16 cellular contexts compared by ENCODE assay signal in the genomic region with DNA sequence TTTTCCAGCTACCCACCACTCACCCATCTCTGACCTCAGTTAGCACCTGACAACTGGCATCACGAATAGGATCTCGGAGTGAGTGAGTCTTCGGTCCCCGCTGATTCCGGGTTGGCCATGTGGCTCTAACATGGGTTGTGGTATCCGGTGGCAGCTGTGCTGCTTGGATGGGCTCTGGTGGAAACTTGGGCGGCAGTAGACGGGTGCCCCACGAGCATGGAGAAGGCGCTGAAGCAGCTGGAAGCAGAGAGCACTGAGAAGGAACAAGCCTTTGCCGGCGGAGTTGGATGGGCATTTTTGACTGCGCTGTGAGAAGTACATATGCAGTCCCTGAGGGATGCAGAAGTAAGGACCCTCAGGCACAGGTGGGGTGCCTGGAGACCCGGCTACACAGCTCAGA.
DNase-seq lines count a peak whose midpoint lies in the region; ATAC-seq, FAIRE-seq and TF ChIP-seq lines count a peak whose summit lies in the region.
"Had no signal": no experiment of that assay in that cellular context is flagged by ENCODE, and none has a peak within 500 bp of the region (broad histone marks: within the 10 kb centered on the region; RNA-seq: fewer than 3 reads in every experiment).

No MANE protein-coding gene starts in this region.

- H3K27me3 ChIP-seq in sigmoid colon: no peaks in the 10 kb centered on the region
- H3K27me3 ChIP-seq: BLaER1 had no signal

- H3K9me3 ChIP-seq in kidney (ENCODE audit: control insufficient read depth in 1 of 2, low read length in 2 of 2) (no peaks in the 10 kb centered on the region), sigmoid colon (peaks cover 0 to 3% (median 0%) of the 10 kb centered on the region in 4 donors)
- H3K9me3 ChIP-seq: BLaER1, HAP-1 had no signal

- WGBS in sigmoid colon, 2 donors: 92 to 95% methylated on average over 14 of the region's 14 CpGs

- H3K36me3 ChIP-seq in kidney (ENCODE audit: control insufficient read depth in 1 of 2, insufficient read depth in 2 of 2, low read length in 2 of 2) (no peaks in the 10 kb centered on the region), sigmoid colon (no peaks in the 10 kb centered on the region)
- H3K36me3 ChIP-seq: BLaER1, HAP-1 had no signal

- peaks cover 4 to 14% (median 11%) of the 10 kb centered on the region in 3 donors for H3K9me3 Mint-ChIP-seq in T-cell

- CTCF ChIA-PET in T-cell (lab: Charles Lee): no interaction called here

- no peak overlapping the region for H3K27ac ChIP-seq in kidney (ENCODE audit: low read depth in 2 of 2, low read length in 2 of 2)
- no peak overlapping the region for H3K27ac ChIP-seq in sigmoid colon
- H3K27ac ChIP-seq: BLaER1 had no signal

- H3K36me3 Mint-ChIP-seq in T-cell: no peaks in the 10 kb centered on the region
- H3K36me3 Mint-ChIP-seq: CD14-positive monocyte; CD4-positive, alpha-beta memory T cell had no signal

- peak; percentile 50 for DNase-seq in activated effector memory CD4-positive, alpha-beta T cell treated with anti-CD3 and anti-CD28 coated beads, Interleukin-2, amount 50 U/mL, for 16 hours
- DNase-seq in activated effector memory CD4-positive, alpha-beta T cell treated with Interleukin-2 at 50 U/mL for 16 hours: no peak
- DNase-seq in kidney (peak; percentile 63), sigmoid colon (peak; percentile 48), SHP77 (lab: John Stamatoyannopoulos, UW) (no peak), T-cell (no peak), islet precursor cell (no peak)
- DNase-seq: 8988T; CD4-positive, alpha-beta memory T cell; DMS153; DMS79; GDM1 had no signal

- no peaks in the 10 kb centered on the region for H3K4me1 ChIP-seq in kidney (ENCODE audit: control insufficient read depth in 1 of 2, insufficient read depth in 1 of 2, low read depth in 1 of 2, low read length in 2 of 2)
- no peaks in the 10 kb centered on the region for H3K4me1 ChIP-seq in sigmoid colon
- H3K4me1 ChIP-seq: BLaER1, HAP-1 had no signal

- ATAC-seq in T-cell (replicated peaks in 1 of 4): no peak

- no peak overlapping the region for H3K27ac Mint-ChIP-seq in T-cell
- H3K27ac Mint-ChIP-seq: CD14-positive monocyte; CD4-positive, alpha-beta memory T cell had no signal

- H3K4me3 ChIP-seq in kidney (ENCODE audit: low read length in 2 of 2): no peak overlapping the region
- H3K4me3 ChIP-seq in sigmoid colon: no peak overlapping the region
- H3K4me3 ChIP-seq: BLaER1, HAP-1 had no signal

- no peak for TF ChIP-seq EP300 in sigmoid colon (IDR thresholded peaks at IDR 0.05)

- intact Hi-C loops in kidney (cut with DNase I) (no loop called here), sigmoid colon (cut with DNase I) (no loop called here)

- no peak for TF ChIP-seq POLR2A in sigmoid colon (IDR thresholded peaks at IDR 0.05)

- H3K4me3 Mint-ChIP-seq in T-cell: no peak overlapping the region
- H3K4me3 Mint-ChIP-seq: CD14-positive monocyte; CD4-positive, alpha-beta memory T cell had no signal

- TF ChIP-seq CTCF in kidney (IDR thresholded peaks at IDR 0.05; ENCODE audit: borderline replicate concordance, extremely low read depth, insufficient read depth): no peak
- no peak for TF ChIP-seq CTCF in sigmoid colon (IDR thresholded peaks at IDR 0.05)

- POLR2A ChIA-PET in T-cell (lab: Charles Lee): interaction anchor here in 1 of 2 donors (1.0 kb wide), 1 partner anchor 18 kb away, joined by 5 read pairs; no protein-coding TSS in a partner anchor

- no peak for FAIRE-seq in kidney (lab: Jason Lieb, UNC)
- FAIRE-seq: GM12892 had no signal

- H3K27me3 Mint-ChIP-seq in T-cell: no peaks in the 10 kb centered on the region
- H3K27me3 Mint-ChIP-seq: CD4-positive, alpha-beta memory T cell had no signal

- H3K4me1 Mint-ChIP-seq in T-cell: no peaks in the 10 kb centered on the region
- H3K4me1 Mint-ChIP-seq: CD14-positive monocyte; CD4-positive, alpha-beta memory T cell had no signal

- H3K9ac ChIP-seq in kidney (ENCODE audit: low read length in 2 of 2): no peak overlapping the region
- H3K9ac ChIP-seq: BLaER1 had no signal

Comparison
In these comparisons a context has a peak if more than half of its experiments do, and no peak if none do; other contexts are left out.
1. DNase-seq: peak in activated effector memory CD4-positive, alpha-beta T cell treated with anti-CD3 and anti-CD28 coated beads, Interleukin-2, amount 50 U/mL, for 16 hours (single experiment), kidney (single experiment) and sigmoid colon (single experiment); none in activated effector memory CD4-positive, alpha-beta T cell treated with Interleukin-2 at 50 U/mL for 16 hours (single experiment), SHP77 (0 of 2), T-cell (0 of 34) and islet precursor cell (single experiment).